8 cellular contexts compared by ENCODE assay signal in genomic region chr5:179805529-179806249, GRCh38. TPM values are rescaled to one million over a fixed set of nuclear protein-coding genes. Genes with fewer than 3 reads are reported as not detected.
A peak's percentile ranks its signal among the peaks of the same experiment; 100 is the strongest.
DNase-seq lines count a peak whose midpoint lies in the region; ATAC-seq and TF ChIP-seq lines count a peak whose summit lies in the region.

No MANE protein-coding gene starts in this region.

- no peak for TF ChIP-seq CTCF in left ventricle myocardium inferior (IDR thresholded peaks at IDR 0.05; ENCODE audit: borderline replicate concordance)

- DNase-seq in ELR (ENCODE audit: low read depth): peak; percentile 67
- peak; percentile 40 for DNase-seq in KBM-7
- no peak for DNase-seq in left ventricle myocardium inferior
- DNase-seq in retina: peak; percentile 66
- no peak for DNase-seq in globus pallidus (ENCODE audit: low spot score)
- DNase-seq in SKM-1 treated with dmso at 0.1 percent for 144 hours (lab: John Stamatoyannopoulos, UW; ENCODE audit: unreplicated experiment): no peak

- H3K4me3 ChIP-seq in left ventricle myocardium inferior: peak overlapping the region; percentile 94

- peak; percentile 14 for ATAC-seq in GM21447 (IDR thresholded peaks at IDR 0.05; ENCODE audit: unreplicated experiment)

- peak overlapping the region; percentile 77 for H3K4me3 Mint-ChIP-seq in activated naive CD4-positive, alpha-beta T cell treated with anti-CD3 and anti-CD28 coated beads, Interleukin-2, amount 50 U/mL, for 24 hours

- no peaks in the 10 kb centered on the region for H3K9me3 ChIP-seq in left ventricle myocardium inferior (replicated peaks)

- no peaks in the 10 kb centered on the region for H3K27me3 Mint-ChIP-seq in activated naive CD4-positive, alpha-beta T cell treated with anti-CD3 and anti-CD28 coated beads, Interleukin-2, amount 50 U/mL, for 24 hours

- H3K4me1 Mint-ChIP-seq in activated naive CD4-positive, alpha-beta T cell treated with anti-CD3 and anti-CD28 coated beads, Interleukin-2, amount 50 U/mL, for 24 hours: peaks cover 29% of the 10 kb centered on the region

- peaks cover 63% of the 10 kb centered on the region for H3K4me1 ChIP-seq in left ventricle myocardium inferior

- no peaks in the 10 kb centered on the region for H3K36me3 Mint-ChIP-seq in activated naive CD4-positive, alpha-beta T cell treated with anti-CD3 and anti-CD28 coated beads, Interleukin-2, amount 50 U/mL, for 24 hours

- H3K27ac Mint-ChIP-seq in activated naive CD4-positive, alpha-beta T cell treated with anti-CD3 and anti-CD28 coated beads, Interleukin-2, amount 50 U/mL, for 24 hours: no peak overlapping the region

- in situ Hi-C loops in KBM-7 (cut with MboI; ENCODE audit: low pct_unique_long_range_greater_than_20kb, low sequenced_read_pairs): no loop called here

- H3K9me3 Mint-ChIP-seq in activated naive CD4-positive, alpha-beta T cell treated with anti-CD3 and anti-CD28 coated beads, Interleukin-2, amount 50 U/mL, for 24 hours: no peaks in the 10 kb centered on the region

- peak overlapping the region; percentile 95 for H3K27ac ChIP-seq in left ventricle myocardium inferior (replicated peaks)

- H3K36me3 ChIP-seq in left ventricle myocardium inferior: peaks cover 8% of the 10 kb centered on the region

- H3K27me3 ChIP-seq in left ventricle myocardium inferior (ENCODE audit: low read depth): no peaks in the 10 kb centered on the region

- intact Hi-C loops in left ventricle myocardium inferior (cut with micrococcal nuclease): no loop called here

RNA-seq across cellular contexts. Expression of gene MGAT4B, which starts 1.0 kb away (rescaled TPM):
- total RNA-seq in left ventricle myocardium inferior: 98.7 TPM

RNA-seq across cellular contexts. Expression of gene LTC4S, which starts 11.9 kb away (rescaled TPM):
- total RNA-seq in left ventricle myocardium inferior: 10.9 TPM

RNA-seq across cellular contexts. Expression of gene SQSTM1, which starts 15.0 kb away (rescaled TPM):
- 438 TPM for total RNA-seq in left ventricle myocardium inferior

RNA-seq across cellular contexts. Expression of gene MRNIP, which starts 52.9 kb away (rescaled TPM):
- total RNA-seq in left ventricle myocardium inferior: 13.1 TPM

Comparison
In these comparisons a context has a peak if more than half of its experiments do, and no peak if none do; other contexts are left out.
1. DNase-seq: peak in ELR (single experiment), KBM-7 (single experiment) and retina (single experiment); none in left ventricle myocardium inferior (single experiment), globus pallidus (single experiment) and SKM-1 treated with dmso at 0.1 percent for 144 hours (single experiment).